In genomic region chr2:218755567-218756404, GRCh38 we compare ENCODE assay signal across 2 cellular contexts.
TF ChIP-seq lines count a peak whose summit lies in the region.

No MANE protein-coding gene starts in this region.

TF ChIP-seq in GM23338, 12 proteins besides CTCF, POLR2A, EP300 and RAD21:
- no peak for TF ChIP-seq ZNF114 (CRISPR knock-in tag; IDR thresholded peaks at IDR 0.05)
- TF ChIP-seq ZNF331 (CRISPR knock-in tag; IDR thresholded peaks at IDR 0.05; ENCODE audit: low read depth) = no peak
- no peak for TF ChIP-seq ETS1 (IDR thresholded peaks at IDR 0.05)
- no peak for TF ChIP-seq NANOG (IDR thresholded peaks at IDR 0.05; ENCODE audit: borderline replicate concordance)
- TF ChIP-seq CREB1 (CRISPR knock-in tag; IDR thresholded peaks at IDR 0.05; ENCODE audit: low read depth) = no peak
- TF ChIP-seq REST (IDR thresholded peaks at IDR 0.05; ENCODE audit: unreplicated experiment) = no peak
- TF ChIP-seq STAT1 (IDR thresholded peaks at IDR 0.05; ENCODE audit: unreplicated experiment) = no peak
- TF ChIP-seq ZNF462 (CRISPR knock-in tag; IDR thresholded peaks at IDR 0.05) = no peak
- TF ChIP-seq EZH2 (IDR thresholded peaks at IDR 0.05; ENCODE audit: low read depth, unreplicated experiment) = no peak
- no peak for TF ChIP-seq JUNB (IDR thresholded peaks at IDR 0.05; ENCODE audit: unreplicated experiment)
- TF ChIP-seq POLR2AphosphoS5 (IDR thresholded peaks at IDR 0.05; ENCODE audit: low read depth) = no peak
- no peak for TF ChIP-seq EZH2phosphoT487 (IDR thresholded peaks at IDR 0.05; ENCODE audit: unreplicated experiment)

TF ChIP-seq in HepG2, 621 proteins besides CTCF, POLR2A, EP300 and RAD21 (continues in another document):
- TF ChIP-seq MED1 (CRISPR knock-in tag; IDR thresholded peaks at IDR 0.05) = peak; percentile 99
- no peak; the same call in 1 of the 2 replicates for TF ChIP-seq KLF15 (CRISPR knock-in tag; IDR thresholded peaks at IDR 0.05; ENCODE audit: borderline replicate concordance)
- peak; percentile 85 for TF ChIP-seq ARID3A (IDR thresholded peaks at IDR 0.05; ENCODE audit: low read depth, low read length)
- no peak for TF ChIP-seq ZNF138 (CRISPR knock-in tag; IDR thresholded peaks at IDR 0.05; ENCODE audit: low read depth)
- no peak; the same call in 1 of the 2 replicates for TF ChIP-seq SNAPC4 (CRISPR knock-in tag; IDR thresholded peaks at IDR 0.05)
- no peak for TF ChIP-seq ZNF329 (CRISPR knock-in tag; IDR thresholded peaks at IDR 0.05; ENCODE audit: low read depth)
- peak; percentile 86 for TF ChIP-seq TFE3 (CRISPR knock-in tag; IDR thresholded peaks at IDR 0.05)
- no peak for TF ChIP-seq ZNF296 (CRISPR knock-in tag; conservative IDR thresholded peaks at IDR 0.05)
- no peak for TF ChIP-seq ATM (IDR thresholded peaks at IDR 0.05; ENCODE audit: borderline replicate concordance)
- peak; percentile 98 for TF ChIP-seq FOXO1 (CRISPR knock-in tag; IDR thresholded peaks at IDR 0.05)
- TF ChIP-seq ZBTB33 (CRISPR knock-in tag; IDR thresholded peaks at IDR 0.05) = 0 out of 2 replicates have a peak, but pooled peaks have one; percentile 78
- no peak for TF ChIP-seq ZFP41 (CRISPR knock-in tag; IDR thresholded peaks at IDR 0.05; ENCODE audit: borderline replicate concordance)
- peak; percentile 82; the same call in 1 of the 2 replicates for TF ChIP-seq ZNF362 (CRISPR knock-in tag; IDR thresholded peaks at IDR 0.05; ENCODE audit: borderline replicate concordance)
- peak; percentile 69 for TF ChIP-seq KLF11 (CRISPR knock-in tag; IDR thresholded peaks at IDR 0.05)
- no peak for TF ChIP-seq TAF15 (IDR thresholded peaks at IDR 0.05; ENCODE audit: low read depth, low read length, poor library complexity, severe bottlenecking)
- TF ChIP-seq KLF6 (CRISPR knock-in tag; IDR thresholded peaks at IDR 0.05) = peak; percentile 98
- TF ChIP-seq MAX (IDR thresholded peaks at IDR 0.05) = peak; percentile 80
- TF ChIP-seq REST (IDR thresholded peaks at IDR 0.05; ENCODE audit: borderline replicate concordance in 1 of 2, low read depth in 1 of 2, low read length in 2 of 2) = peak in 1 of 2 experiments; percentile 79; a peak in 1 of 4 replicates
- no peak for TF ChIP-seq MTA3 (CRISPR knock-in tag; IDR thresholded peaks at IDR 0.05)
- peak; percentile 69; the same call in 1 of the 2 replicates for TF ChIP-seq ZSCAN22 (CRISPR knock-in tag; IDR thresholded peaks at IDR 0.05)
- peak; percentile 98 for TF ChIP-seq DPF2 (CRISPR knock-in tag; IDR thresholded peaks at IDR 0.05; ENCODE audit: borderline replicate concordance, low read depth)
- TF ChIP-seq TGIF2 (CRISPR knock-in tag; IDR thresholded peaks at IDR 0.05) = peak; percentile 78
- peak; percentile 82 for TF ChIP-seq ONECUT2 (CRISPR knock-in tag; IDR thresholded peaks at IDR 0.05)
- no peak for TF ChIP-seq SNAPC2 (CRISPR knock-in tag; IDR thresholded peaks at IDR 0.05)
- TF ChIP-seq PAX8 (CRISPR knock-in tag; IDR thresholded peaks at IDR 0.05; ENCODE audit: borderline replicate concordance) = peak; percentile 75; the same call in 1 of the 2 replicates
- TF ChIP-seq ZNF577 (CRISPR knock-in tag; IDR thresholded peaks at IDR 0.05; ENCODE audit: borderline replicate concordance, low read depth) = no peak
- TF ChIP-seq ZNF235 (CRISPR knock-in tag; IDR thresholded peaks at IDR 0.05; ENCODE audit: borderline replicate concordance) = no peak
- TF ChIP-seq ZNF136 (CRISPR knock-in tag; IDR thresholded peaks at IDR 0.05; ENCODE audit: low read depth) = peak; percentile 82; the same call in 1 of the 2 replicates
- TF ChIP-seq FOSL1 (CRISPR knock-in tag; IDR thresholded peaks at IDR 0.05; ENCODE audit: borderline replicate concordance) = peak; percentile 70; the same call in 1 of the 2 replicates
- no peak for TF ChIP-seq ZBTB2 (CRISPR knock-in tag; IDR thresholded peaks at IDR 0.05; ENCODE audit: low read depth)
- TF ChIP-seq NFE2L1 (CRISPR knock-in tag; IDR thresholded peaks at IDR 0.05; ENCODE audit: borderline replicate concordance) = no peak
- TF ChIP-seq HDAC2 (CRISPR knock-in tag; IDR thresholded peaks at IDR 0.05) = peak; percentile 98
- peak; percentile 100 for TF ChIP-seq RARA (CRISPR knock-in tag; IDR thresholded peaks at IDR 0.05)
- TF ChIP-seq ZNF562 (CRISPR knock-in tag; IDR thresholded peaks at IDR 0.05; ENCODE audit: borderline replicate concordance) = no peak
- TF ChIP-seq ZNF121 (CRISPR knock-in tag; IDR thresholded peaks at IDR 0.05) = peak; percentile 57
